Comparison of ENCODE assay signal across 10 cellular contexts in the genomic region with DNA sequence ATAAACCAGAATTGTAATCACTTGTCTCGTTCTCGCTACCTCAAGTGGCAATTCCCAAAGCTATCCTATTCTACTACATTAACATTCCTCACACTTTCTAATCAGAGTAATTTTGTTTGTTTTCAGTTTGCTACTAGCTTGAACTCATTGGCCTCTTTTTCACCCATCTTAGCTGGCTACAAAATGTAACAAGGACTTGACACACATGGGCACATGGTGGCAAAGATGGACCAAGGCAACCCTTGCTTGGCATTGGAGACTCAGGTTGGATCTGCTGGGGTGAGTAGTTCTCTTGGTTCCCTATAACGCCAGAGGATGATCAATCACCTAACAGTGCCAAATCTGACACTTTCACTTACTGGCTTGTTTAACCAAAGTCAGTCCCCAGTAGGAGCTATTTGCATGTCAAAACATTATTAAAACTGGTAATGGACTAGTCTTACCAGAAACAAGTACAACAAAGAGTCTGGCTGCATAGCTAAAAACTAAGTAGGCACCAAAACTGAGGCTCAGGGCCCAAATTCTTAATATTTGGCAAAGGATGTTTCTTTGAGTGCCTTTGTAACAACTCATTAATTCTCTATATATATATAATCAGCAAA. TPM values are rescaled to one million over a fixed set of nuclear protein-coding genes. Genes with fewer than 3 reads are reported as not detected.
DNase-seq lines count a peak whose midpoint lies in the region; ATAC-seq and TF ChIP-seq lines count a peak whose summit lies in the region.
"Had no signal": no experiment of that assay in that cellular context is flagged by ENCODE, and none has a peak within 500 bp of the region (broad histone marks: within the 10 kb centered on the region; RNA-seq: fewer than 3 reads in every experiment).

No MANE protein-coding gene starts in this region.

- DNase-seq in left ventricle myocardium inferior (no peak), heart right ventricle (no peak), fibroblast of villous mesenchyme (ENCODE audit: low read depth) (no peak), type B pancreatic cell (ENCODE audit: extremely low spot score, unreplicated experiment) (no peak), adrenal gland (no peak)
- DNase-seq: BE2C, MV-4-11 had no signal

- H3K4me2 ChIP-seq in OCI-LY3 (ENCODE audit: low read length): peak overlapping the region; percentile 91

- peaks cover 9% of the 10 kb centered on the region for H3K9me3 ChIP-seq in left ventricle myocardium inferior (replicated peaks)
- peaks cover 0 to 8% (median 0%) of the 10 kb centered on the region in 11 donors for H3K9me3 ChIP-seq in heart right ventricle
- H3K9me3 ChIP-seq in OCI-LY3 (ENCODE audit: insufficient read depth, low read length): no peaks in the 10 kb centered on the region
- H3K9me3 ChIP-seq in adrenal gland (replicated peaks in 1 of 3): no peaks in the 10 kb centered on the region
- H3K9me3 ChIP-seq: BE2C had no signal

- H3K4me3 ChIP-seq in left ventricle myocardium inferior: peak overlapping the region; percentile 83
- peak overlapping the region in 4 of 10 donors; percentile 79 to 96 (median 84) for H3K4me3 ChIP-seq in heart right ventricle
- peak overlapping the region; percentile 57 for H3K4me3 ChIP-seq in OCI-LY3 (ENCODE audit: low read length)
- peak overlapping the region; percentile 75 for H3K4me3 ChIP-seq in fibroblast of villous mesenchyme (ENCODE audit: low read depth, low read length)
- no peak overlapping the region for H3K4me3 ChIP-seq in adrenal gland

- peaks cover 34% of the 10 kb centered on the region for H3K4me1 ChIP-seq in left ventricle myocardium inferior
- peaks cover 4 to 38% (median 19%) of the 10 kb centered on the region in 9 donors for H3K4me1 ChIP-seq in heart right ventricle
- peaks cover 60% of the 10 kb centered on the region for H3K4me1 ChIP-seq in OCI-LY3 (ENCODE audit: low read length)
- peaks cover 5 to 25% of the 10 kb centered on the region in 2 donors for H3K4me1 ChIP-seq in adrenal gland (replicated peaks in 1 of 2)
- H3K4me1 ChIP-seq: BE2C had no signal

- H3K27ac ChIP-seq in left ventricle myocardium inferior (replicated peaks): no peak overlapping the region
- H3K27ac ChIP-seq in heart right ventricle: no peak overlapping the region
- 0 out of 2 replicates have a peak overlapping the region, but pooled peaks have one; percentile 24 for H3K27ac ChIP-seq in OCI-LY3 (ENCODE audit: low read length)
- H3K27ac ChIP-seq in adrenal gland: no peak overlapping the region

- H3K4me1 Mint-ChIP-seq in type B pancreatic cell (ENCODE audit: unreplicated experiment): peaks cover 26% of the 10 kb centered on the region

- intact Hi-C loops in left ventricle myocardium inferior (cut with micrococcal nuclease): no loop called here
- intact Hi-C loops in heart right ventricle (cut with DNase I): loop anchor here in 7 of 10 donors (2.0 to 10.0 kb wide), 10 partner anchors 73 to 133 kb away; a partner anchor contains a TSS
- intact Hi-C loops in adrenal gland (cut with DNase I): loop anchor here in 1 of 2 donors (5.0 to 10.0 kb wide), 3 partner anchors 75 to 115 kb away; no protein-coding TSS in a partner anchor

- 0 out of 2 replicates have a peak, but pooled peaks cover 8% of the 10 kb centered on the region for H4K20me1 ChIP-seq in OCI-LY3 (ENCODE audit: insufficient read depth, low read length)

- H3K9ac ChIP-seq in OCI-LY3 (ENCODE audit: low read length): no peak overlapping the region; the same call in 1 of the 2 replicates

- 90 to 91% methylated on average over 3 of the region's 3 CpGs for WGBS in heart right ventricle, 2 donors
- WGBS in adrenal gland, 4 donors: 80 to 88% (median 83%) methylated on average over 3 of the region's 3 CpGs

- no peaks in the 10 kb centered on the region for H3K36me3 Mint-ChIP-seq in type B pancreatic cell

- no peaks in the 10 kb centered on the region for H3K27me3 Mint-ChIP-seq in type B pancreatic cell

- peak overlapping the region; percentile 11 for H3K27ac Mint-ChIP-seq in type B pancreatic cell

- ATAC-seq in heart right ventricle (no peak), GM19035 (IDR thresholded peaks at IDR 0.05; ENCODE audit: unreplicated experiment) (no peak), GM21529 (IDR thresholded peaks at IDR 0.05; ENCODE audit: unreplicated experiment) (no peak)

- H3K79me2 ChIP-seq in OCI-LY3 (ENCODE audit: low read length): peaks cover 58% of the 10 kb centered on the region

- H3K36me3 ChIP-seq in left ventricle myocardium inferior: no peaks in the 10 kb centered on the region
- H3K36me3 ChIP-seq in heart right ventricle: no peaks in the 10 kb centered on the region
- no peaks in the 10 kb centered on the region for H3K36me3 ChIP-seq in OCI-LY3 (replicated peaks; ENCODE audit: low read depth, low read length)
- no peaks in the 10 kb centered on the region for H3K36me3 ChIP-seq in adrenal gland (replicated peaks in 1 of 2)
- H3K36me3 ChIP-seq: BE2C had no signal

- no peak for TF ChIP-seq CTCF in left ventricle myocardium inferior (IDR thresholded peaks at IDR 0.05; ENCODE audit: borderline replicate concordance)
- no peak for TF ChIP-seq CTCF in heart right ventricle (IDR thresholded peaks at IDR 0.05)
- TF ChIP-seq CTCF in OCI-LY3 (IDR thresholded peaks at IDR 0.05; ENCODE audit: low read depth, low read length): no peak
- no peak for TF ChIP-seq CTCF in fibroblast of villous mesenchyme (IDR thresholded peaks at IDR 0.05; ENCODE audit: insufficient read depth, low read depth, low read length)
- TF ChIP-seq CTCF in type B pancreatic cell (conservative IDR thresholded peaks at IDR 0.05): no peak
- no peak for TF ChIP-seq CTCF in adrenal gland (IDR thresholded peaks at IDR 0.05)

- peak overlapping the region; percentile 78 for H3K4me3 Mint-ChIP-seq in type B pancreatic cell

- H3K9me3 Mint-ChIP-seq in type B pancreatic cell: no peaks in the 10 kb centered on the region

- TF ChIP-seq POLR2A in adrenal gland (IDR thresholded peaks at IDR 0.05): no peak

- H3K27me3 ChIP-seq in left ventricle myocardium inferior (ENCODE audit: low read depth) (no peaks in the 10 kb centered on the region), heart right ventricle (no peaks in the 10 kb centered on the region), OCI-LY3 (ENCODE audit: low read depth, low read length) (no peaks in the 10 kb centered on the region), adrenal gland (no peaks in the 10 kb centered on the region)
- H3K27me3 ChIP-seq: BE2C had no signal

- no peak overlapping the region for H2AFZ ChIP-seq in OCI-LY3 (ENCODE audit: low read depth, low read length)

RNA-seq across cellular contexts. Expression of a gene that starts 1.9 kb away (rescaled TPM):
- total RNA-seq in left ventricle myocardium inferior (7.9 TPM), heart right ventricle (10 to 100 TPM in 2 of 10 donors, 1 to 10 TPM in 8; 5.7 to 11.1 (median 8.9) TPM), fibroblast of villous mesenchyme (10.6 and 12.5 TPM in 2 replicates), type B pancreatic cell (ENCODE audit: low replicate concordance) (29.6 and 33.3 TPM in 2 replicates), adrenal gland (10 to 100 TPM; 13.3 to 35.1 (median 19.8) TPM)
- polyA plus RNA-seq in heart right ventricle (1 to 10 TPM; 1.8 to 4.1 TPM), adrenal gland (10 to 100 TPM in 1 of 3 donors, 1 to 10 TPM in 2; 3.5 to 20.8 (median 4.9) TPM)

Comparison
In these comparisons a context has a peak if more than half of its experiments do, and no peak if none do; other contexts are left out.
1. H3K4me3 ChIP-seq: peak in left ventricle myocardium inferior (single experiment), OCI-LY3 (single experiment) and fibroblast of villous mesenchyme (single experiment); none in adrenal gland (0 of 4).